In the genomic region with DNA sequence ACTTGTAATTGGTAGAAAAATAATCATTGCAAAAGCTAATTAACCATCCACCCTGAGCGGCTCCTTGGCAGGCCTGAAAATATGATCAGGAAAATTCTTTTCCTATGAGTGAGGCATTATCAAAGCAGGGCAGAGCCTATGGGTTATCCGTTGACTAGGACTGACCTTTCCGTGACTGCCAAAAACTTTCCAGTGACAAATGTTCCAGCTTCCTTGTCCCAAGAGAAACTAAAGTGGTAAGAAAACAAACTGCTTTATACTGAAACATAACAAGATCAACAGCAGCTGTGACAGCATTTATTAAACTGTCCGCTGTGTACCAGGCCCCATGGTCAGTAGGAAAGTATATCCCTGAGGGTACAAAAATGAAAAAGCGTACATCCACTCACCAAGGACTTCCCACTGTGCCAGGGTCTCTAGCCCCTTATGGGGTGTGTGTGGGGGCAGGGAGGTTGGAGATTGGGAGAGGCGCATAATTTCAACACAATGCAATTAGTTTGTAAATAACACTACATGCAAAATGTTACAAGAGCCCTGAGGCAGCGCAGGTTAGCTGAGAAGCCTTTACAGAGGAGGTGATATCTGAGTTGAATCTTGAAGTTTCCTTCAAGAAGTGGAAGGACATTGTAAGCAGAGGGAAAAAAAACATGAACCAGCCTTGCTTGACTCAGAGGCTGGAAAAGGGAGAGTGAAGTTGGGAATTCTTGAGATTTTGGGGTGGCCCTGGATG, we compare ENCODE assay signal across 9 cellular contexts. TPM values are rescaled to one million over a fixed set of nuclear protein-coding genes. Genes with fewer than 3 reads are reported as not detected.
DNase-seq lines count a peak whose midpoint lies in the region; ATAC-seq and TF ChIP-seq lines count a peak whose summit lies in the region.
"Had no signal": no experiment of that assay in that cellular context is flagged by ENCODE, and none has a peak within 500 bp of the region (broad histone marks: within the 10 kb centered on the region; RNA-seq: fewer than 3 reads in every experiment).

No MANE protein-coding gene starts in this region.

- no peaks in the 10 kb centered on the region for H3K36me3 ChIP-seq in uterus

- intact Hi-C loops in lower leg skin (cut with DNase I; ENCODE audit: low total_unique reads) (no loop called here), uterus (cut with DNase I; ENCODE audit: low total_unique reads) (no loop called here)

- no peak for TF ChIP-seq POLR2A in lower leg skin (IDR thresholded peaks at IDR 0.05)
- no peak for TF ChIP-seq POLR2A in uterus (IDR thresholded peaks at IDR 0.05)

- peak overlapping the region; percentile 63 for H3K27ac Mint-ChIP-seq in activated T-cell treated with anti-CD3 and anti-CD28 coated beads, Interleukin-2, amount 50 U/mL, for 24 hours
- H3K27ac Mint-ChIP-seq in chondrocyte (ENCODE audit: unreplicated experiment): peak overlapping the region; percentile 76

- DNase-seq in activated T-cell treated with anti-CD3 and anti-CD28 coated beads, Interleukin-2, amount 50 U/mL, for 24 hours: no peak
- DNase-seq in activated T-cell treated with anti-CD3 and anti-CD28 coated beads, Interleukin-2, amount 50 U/mL, for 48 hours: no peak
- no peak for DNase-seq in chondrocyte (ENCODE audit: low spot score)
- peak; percentile 78 to 85 for DNase-seq in lower leg skin (ENCODE audit: low spot score in 2 of 2)
- DNase-seq in uterus: peak in 1 of 2 donors; percentile 29
- DNase-seq in G401 (ENCODE audit: low spot score): no peak
- DNase-seq in SK-N-DZ (ENCODE audit: low spot score): no peak
- DNase-seq: CD4-positive, CD25-positive, alpha-beta regulatory T cell had no signal

- H3K4me1 Mint-ChIP-seq in activated T-cell treated with anti-CD3 and anti-CD28 coated beads, Interleukin-2, amount 50 U/mL, for 24 hours (ENCODE audit: low read depth): peaks cover 27% of the 10 kb centered on the region
- H3K4me1 Mint-ChIP-seq in chondrocyte (ENCODE audit: low read depth): peaks cover 40% of the 10 kb centered on the region

- H3K36me3 Mint-ChIP-seq in activated T-cell treated with anti-CD3 and anti-CD28 coated beads, Interleukin-2, amount 50 U/mL, for 24 hours (ENCODE audit: low read depth): no peaks in the 10 kb centered on the region
- no peaks in the 10 kb centered on the region for H3K36me3 Mint-ChIP-seq in chondrocyte (ENCODE audit: low read depth)
- H3K36me3 Mint-ChIP-seq: CD4-positive, CD25-positive, alpha-beta regulatory T cell had no signal

- H3K4me3 ChIP-seq in lower leg skin (ENCODE audit: low read depth, poor library complexity, severe bottlenecking) (no peak overlapping the region), uterus (no peak overlapping the region)

- in situ Hi-C loops in G401 (cut with HindIII; ENCODE audit: low sequenced_read_pairs): no loop called here

- H3K4me1 ChIP-seq in uterus: no peaks in the 10 kb centered on the region

- H3K9me3 Mint-ChIP-seq in activated T-cell treated with anti-CD3 and anti-CD28 coated beads, Interleukin-2, amount 50 U/mL, for 24 hours: no peaks in the 10 kb centered on the region
- no peaks in the 10 kb centered on the region for H3K9me3 Mint-ChIP-seq in chondrocyte (ENCODE audit: low read depth)
- H3K9me3 Mint-ChIP-seq: CD4-positive, CD25-positive, alpha-beta regulatory T cell had no signal

- ATAC-seq in GM21447 (IDR thresholded peaks at IDR 0.05; ENCODE audit: unreplicated experiment): no peak

- no peaks in the 10 kb centered on the region for H3K27me3 ChIP-seq in uterus

- WGBS in lower leg skin, 2 donors: 35 to 41% methylated on average over 7 of the region's 7 CpGs

- no peaks in the 10 kb centered on the region for H3K27me3 Mint-ChIP-seq in activated T-cell treated with anti-CD3 and anti-CD28 coated beads, Interleukin-2, amount 50 U/mL, for 24 hours
- no peaks in the 10 kb centered on the region for H3K27me3 Mint-ChIP-seq in chondrocyte (ENCODE audit: low read depth)

- no peak overlapping the region for H3K4me3 Mint-ChIP-seq in activated T-cell treated with anti-CD3 and anti-CD28 coated beads, Interleukin-2, amount 50 U/mL, for 24 hours
- H3K4me3 Mint-ChIP-seq in chondrocyte (ENCODE audit: unreplicated experiment): no peak overlapping the region
- H3K4me3 Mint-ChIP-seq: CD4-positive, CD25-positive, alpha-beta regulatory T cell had no signal

- peak overlapping the region; percentile 29 to 55 for H3K27ac ChIP-seq in uterus

- TF ChIP-seq CTCF in chondrocyte (IDR thresholded peaks at IDR 0.05) (no peak), lower leg skin (IDR thresholded peaks at IDR 0.05) (no peak), uterus (IDR thresholded peaks at IDR 0.05) (no peak)

- no peaks in the 10 kb centered on the region for H3K9me3 ChIP-seq in uterus

RNA-seq across cellular contexts. Expression of a gene that starts 8.6 kb away (rescaled TPM):
- not detected in 3 replicates for total RNA-seq in chondrocyte
- under 1 TPM in 2 of 4 donors, not detected in 2; 0.13 to 0.71 TPM for total RNA-seq in lower leg skin
- under 1 TPM in 2 of 4 donors, not detected in 2; 0.28 to 0.51 TPM for total RNA-seq in uterus
- not detected in 2 replicates for total RNA-seq in G401 (2014; rRNA removed; shearing (Covaris generic))
- polyA plus RNA-seq in SK-N-DZ (2014; cell fraction: cytosol; rRNA removed): not detected in 2 replicates
- not detected in 2 replicates for polyA plus RNA-seq in SK-N-DZ (2014; cell fraction: nucleus; rRNA removed)

Comparison
In these comparisons a context has a peak if more than half of its experiments do, and no peak if none do; other contexts are left out.
1. DNase-seq: peak in lower leg skin (2 of 2); none in activated T-cell treated with anti-CD3 and anti-CD28 coated beads, Interleukin-2, amount 50 U/mL, for 24 hours (single experiment), activated T-cell treated with anti-CD3 and anti-CD28 coated beads, Interleukin-2, amount 50 U/mL, for 48 hours (0 of 2), chondrocyte (single experiment), G401 (single experiment) and SK-N-DZ (single experiment).